ENCODE assay signal across 17 cellular contexts in the genomic region with DNA sequence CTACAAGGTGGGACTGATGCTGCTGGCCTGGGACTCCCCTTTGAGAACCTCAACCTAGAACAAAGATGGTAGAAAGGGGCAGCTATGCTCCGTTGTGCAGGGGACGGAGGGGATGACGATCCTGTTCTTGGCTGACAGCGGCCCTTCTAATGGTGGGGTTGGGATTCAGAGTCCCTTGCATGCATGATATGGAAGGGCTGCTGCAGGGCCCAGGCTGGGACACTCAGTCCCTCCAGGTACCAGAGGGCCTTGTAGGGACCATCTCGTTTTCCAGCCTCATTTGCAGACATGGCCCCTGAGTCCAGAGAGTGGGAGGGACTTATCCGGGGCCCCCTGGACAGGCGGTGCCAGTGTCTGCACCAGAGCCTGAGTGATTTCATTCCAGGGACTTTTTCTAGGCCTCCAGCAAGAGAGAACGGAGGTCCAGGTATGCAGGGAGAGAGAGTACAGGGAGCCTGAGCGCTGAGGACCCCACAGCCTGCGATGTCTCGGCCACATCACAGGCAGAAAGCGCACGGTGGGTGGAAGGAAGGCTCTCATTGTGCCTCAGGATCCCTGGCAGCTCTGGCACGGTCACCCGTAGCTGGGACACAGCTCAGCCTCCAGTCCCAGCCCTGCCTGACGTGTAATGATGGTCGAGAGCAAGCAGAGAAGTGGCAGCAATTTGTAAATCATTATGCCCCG.
"Had no signal": no experiment of that assay in that cellular context is flagged by ENCODE, and none has a peak within 500 bp of the region (broad histone marks: within the 10 kb centered on the region; RNA-seq: fewer than 3 reads in every experiment).

No MANE protein-coding gene starts in this region.

- H3K4me3 ChIP-seq: dorsolateral prefrontal cortex, mucosa of descending colon, neural progenitor cell, ovary had no signal

- H3K36me3 Mint-ChIP-seq: activated naive CD8-positive, alpha-beta T cell; naive B cell; neural progenitor cell; stimulated activated naive B cell treated with anti-CD40 and anti-IgM and Interleukin-4, amounts not matched to agents 10 μg/mL and 1 μg/mL and 100 μg/mL, for 72 hours had no signal

- H3K4me1 Mint-ChIP-seq: stimulated activated naive B cell treated with anti-CD40 and anti-IgM and Interleukin-4, amounts not matched to agents 10 μg/mL and 1 μg/mL and 100 μg/mL, for 72 hours had no signal

- H3K9ac ChIP-seq: neural progenitor cell had no signal

- H3K27me3 ChIP-seq: neural progenitor cell, ovary had no signal

- H3K4me1 ChIP-seq: neural progenitor cell had no signal

- H3K27ac Mint-ChIP-seq: activated naive CD8-positive, alpha-beta T cell; naive B cell; neural progenitor cell; stimulated activated naive B cell treated with anti-CD40 and anti-IgM and Interleukin-4, amounts not matched to agents 10 μg/mL and 1 μg/mL and 100 μg/mL, for 72 hours had no signal

- H3K9me3 Mint-ChIP-seq: naive B cell; stimulated activated naive B cell treated with anti-CD40 and anti-IgM and Interleukin-4, amounts not matched to agents 10 μg/mL and 1 μg/mL and 100 μg/mL, for 72 hours had no signal

- DNase-seq: activated CD4-positive, alpha-beta T cell treated with anti-CD3 and anti-CD28 coated beads, Interleukin-2, amount 50 U/mL, for 1 hour; activated CD4-positive, CD25-positive, alpha-beta regulatory T cell treated with anti-CD3 and anti-CD28 coated beads, Interleukin-2, amount 50 U/mL, for 72 hours; activated gamma-delta T cell treated with Interleukin-2 at 50 U/mL for 16 hours; activated T-cell treated with anti-CD3 and anti-CD28 coated beads, Interleukin-2, amount 50 U/mL, for 48 hours; foreskin melanocyte; hypothalamus; islet precursor cell; left colon; mucosa of descending colon; naive B cell; stimulated activated naive B cell treated with anti-CD40 and anti-IgM and Interleukin-4, amounts not matched to agents 10 μg/mL and 1 μg/mL and 100 μg/mL, for 72 hours; T-helper 2 cell had no signal

- H3K4me2 ChIP-seq: neural progenitor cell had no signal

- H3K36me3 ChIP-seq: neural progenitor cell, ovary had no signal

- H3K4me3 Mint-ChIP-seq: activated naive CD8-positive, alpha-beta T cell; naive B cell; neural progenitor cell; stimulated activated naive B cell treated with anti-CD40 and anti-IgM and Interleukin-4, amounts not matched to agents 10 μg/mL and 1 μg/mL and 100 μg/mL, for 72 hours had no signal

- H3K27me3 Mint-ChIP-seq: activated naive CD8-positive, alpha-beta T cell had no signal

- H3K27ac ChIP-seq: dorsolateral prefrontal cortex, neural progenitor cell, ovary, VCaP had no signal
